In the genomic region with DNA sequence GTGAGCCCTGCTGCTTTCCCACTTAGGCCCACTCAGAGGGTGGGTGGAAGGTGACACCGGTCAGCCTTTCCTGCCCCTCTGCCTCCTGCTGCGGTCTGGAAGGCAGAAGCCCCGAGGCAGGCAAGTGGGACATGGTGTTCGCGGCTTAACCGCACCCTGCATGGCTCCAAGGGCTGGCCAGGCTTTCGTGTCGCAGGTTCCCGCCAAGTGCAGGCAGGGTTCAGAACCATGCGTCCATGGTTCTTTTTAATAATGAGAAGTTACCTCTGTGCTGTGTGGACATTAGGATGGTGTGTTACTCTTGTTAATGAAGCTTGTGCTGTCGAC, we compare ENCODE assay signal across 8 cellular contexts. TPM values are rescaled to one million over a fixed set of nuclear protein-coding genes. Genes with fewer than 3 reads are reported as not detected.
DNase-seq lines count a peak whose midpoint lies in the region; ATAC-seq, FAIRE-seq and TF ChIP-seq lines count a peak whose summit lies in the region.

No MANE protein-coding gene starts in this region.

- H3K9me3 ChIP-seq in ascending aorta = no peaks in the 10 kb centered on the region

- peaks cover 17% of the 10 kb centered on the region for H3K27me3 Mint-ChIP-seq in memory B cell

- peaks cover 2 to 13% of the 10 kb centered on the region in 2 donors for H3K4me1 ChIP-seq in ascending aorta

- TF ChIP-seq CTCF in ascending aorta (IDR thresholded peaks at IDR 0.05) (no peak), D721Med (IDR thresholded peaks at IDR 0.05; ENCODE audit: insufficient read depth, missing control alignments) (no peak)

- H3K9me3 Mint-ChIP-seq in memory B cell = no peaks in the 10 kb centered on the region

- H3K27ac Mint-ChIP-seq in memory B cell = no peak overlapping the region

- H3K27ac ChIP-seq in ascending aorta = peak overlapping the region; percentile 82 to 89

- peak overlapping the region; percentile 66 for H3K4me3 Mint-ChIP-seq in memory B cell

- peaks cover 3% of the 10 kb centered on the region for H3K4me1 Mint-ChIP-seq in memory B cell

- H3K4me3 ChIP-seq in GM08714 (ENCODE audit: low read length) (peak overlapping the region; percentile 46; the same call in 1 of the 2 replicates), ascending aorta (peak overlapping the region; percentile 86 to 96)

- no peak for FAIRE-seq in D721Med (lab: Jason Lieb, UNC)

- H3K36me3 Mint-ChIP-seq in memory B cell = peaks cover 1% of the 10 kb centered on the region

- no peaks in the 10 kb centered on the region for H3K36me3 ChIP-seq in ascending aorta

- DNase-seq in ascending aorta (ENCODE audit: low spot score in 2 of 2) = no peak
- DNase-seq in memory B cell (ENCODE audit: low spot score in 2 of 2) = no peak
- no peak for DNase-seq in D721Med (ENCODE audit: insufficient read length, low spot score)
- DNase-seq in NCI-H510A (lab: John Stamatoyannopoulos, UW) = no peak
- DNase-seq in effector CD4-positive, alpha-beta T cell = no peak

- no peaks in the 10 kb centered on the region for H3K27me3 ChIP-seq in ascending aorta

- intact Hi-C loops in ascending aorta (cut with DNase I) = loop anchor here (2.0 to 10.0 kb wide), 8 partner anchors 61 to 1385 kb away; partner anchors contain the start of genes AKAP11, FOXO1, MRPS31 and VWA8

- ATAC-seq in HG02938 (IDR thresholded peaks at IDR 0.05; ENCODE audit: unreplicated experiment) (peak; percentile 19), memory B cell (ENCODE audit: low read depth) (no peak), HG03280 (IDR thresholded peaks at IDR 0.05; ENCODE audit: unreplicated experiment) (no peak)

RNA-seq across cellular contexts. Expression of gene DGKH, which starts 1.0 kb away (rescaled TPM):
- 16.0 TPM for total RNA-seq in ascending aorta
